Comparison of ENCODE assay signal across 8 cellular contexts in genomic region chr6:116101790-116102189, GRCh38. TPM values are rescaled to one million over a fixed set of nuclear protein-coding genes. Genes with fewer than 3 reads are reported as not detected.
DNase-seq lines count a peak whose midpoint lies in the region; ATAC-seq and TF ChIP-seq lines count a peak whose summit lies in the region.

No MANE protein-coding gene starts in this region.

- no peak overlapping the region for H3K27ac ChIP-seq in iPS DF 6.9 (ENCODE audit: low read length)
- H3K27ac ChIP-seq in smooth muscle cell (ENCODE audit: low read depth): peak overlapping the region; percentile 53

- peak overlapping the region; percentile 94 for H3K4me2 ChIP-seq in smooth muscle cell

- in situ Hi-C loops in HAP-1 (cut with MboI; ENCODE audit: low sequenced_read_pairs): no loop called here

- WGBS in iPS DF 6.9 (ENCODE audit: insufficient coverage, insufficient read length): no CpG with 5 or more reads among the region's 2 CpGs
- WGBS in smooth muscle cell (ENCODE audit: low lambda C conversion rate): 86% methylated on average over 2 of the region's 2 CpGs

- POLR2A ChIA-PET in WTC11 (lab: Charles Lee): no interaction called here

- H3K4me3 ChIP-seq in HAP-1 (peak overlapping the region; percentile 82), iPS DF 6.9 (ENCODE audit: low read length) (peak overlapping the region; percentile 93; the same call in 1 of the 2 replicates), smooth muscle cell (peak overlapping the region; percentile 99)

- peak overlapping the region; percentile 91 for H3K4me3 Mint-ChIP-seq in WTC11

- H3F3A ChIP-seq in smooth muscle cell (ENCODE audit: low read depth): peaks cover 3% of the 10 kb centered on the region

- H3K9me3 ChIP-seq in HAP-1: no peaks in the 10 kb centered on the region
- H3K9me3 ChIP-seq in iPS DF 6.9 (ENCODE audit: control insufficient read depth, insufficient read depth, low read length): no peaks in the 10 kb centered on the region
- H3K9me3 ChIP-seq in smooth muscle cell (replicated peaks; ENCODE audit: low read depth): no peaks in the 10 kb centered on the region

- H3K9me3 Mint-ChIP-seq in WTC11: peaks cover under 1% of the 10 kb centered on the region

- peak overlapping the region; percentile 85 for H3K27ac Mint-ChIP-seq in WTC11

- peaks cover 24% of the 10 kb centered on the region for H3K4me1 ChIP-seq in HAP-1
- 0 out of 2 replicates have a peak, but pooled peaks cover 1% of the 10 kb centered on the region for H3K4me1 ChIP-seq in iPS DF 6.9 (ENCODE audit: control insufficient read depth, insufficient read depth, low read length)
- peaks cover 35% of the 10 kb centered on the region for H3K4me1 ChIP-seq in smooth muscle cell (ENCODE audit: low read depth)

- ATAC-seq in WTC11 (no peak), HG03442 (IDR thresholded peaks at IDR 0.05; ENCODE audit: unreplicated experiment) (no peak)

- H3K27me3 ChIP-seq in HAP-1 (ENCODE audit: low read depth) (no peaks in the 10 kb centered on the region), iPS DF 6.9 (ENCODE audit: control insufficient read depth, insufficient read depth, low read length) (no peaks in the 10 kb centered on the region), smooth muscle cell (ENCODE audit: low read depth) (no peaks in the 10 kb centered on the region)

- peaks cover 29% of the 10 kb centered on the region for H3K79me2 ChIP-seq in smooth muscle cell (ENCODE audit: low read depth)

- no peak overlapping the region for H3K9ac ChIP-seq in smooth muscle cell (ENCODE audit: low read depth)

- H3K4me1 Mint-ChIP-seq in WTC11: peaks cover 68% of the 10 kb centered on the region

- H2AFZ ChIP-seq in smooth muscle cell (ENCODE audit: low read depth): peak overlapping the region; percentile 100

- no peak for TF ChIP-seq CTCF in WTC11 (IDR thresholded peaks at IDR 0.05)
- no peak for TF ChIP-seq CTCF in smooth muscle cell (IDR thresholded peaks at IDR 0.05; ENCODE audit: borderline replicate concordance, insufficient read depth, poor library complexity, severe bottlenecking)

- H3K27me3 Mint-ChIP-seq in WTC11 (ENCODE audit: low read depth): peaks cover 9% of the 10 kb centered on the region

- no peaks in the 10 kb centered on the region for H4K20me1 ChIP-seq in smooth muscle cell (ENCODE audit: low read depth)

- H3K36me3 ChIP-seq in HAP-1 (replicated peaks) (no peaks in the 10 kb centered on the region; the same call in 1 of the 2 replicates), iPS DF 6.9 (ENCODE audit: control insufficient read depth, insufficient read depth, low read length) (no peaks in the 10 kb centered on the region), smooth muscle cell (ENCODE audit: low read depth) (no peaks in the 10 kb centered on the region)

- peaks cover 9% of the 10 kb centered on the region for H3K36me3 Mint-ChIP-seq in WTC11

- no peak for DNase-seq in HAP-1 (ENCODE audit: low spot score in 2 of 2)
- DNase-seq in WTC11 (ENCODE audit: low spot score): no peak
- no peak for DNase-seq in iPS DF 6.9 (ENCODE audit: low read depth, low spot score)
- DNase-seq in smooth muscle cell (lab: John Stamatoyannopoulos, UW; ENCODE audit: unreplicated experiment): no peak
- no peak for DNase-seq in NCI-H345 treated with DMSO at 0.1 percent for 48 hours (lab: John Stamatoyannopoulos, UW; ENCODE audit: unreplicated experiment)
- no peak for DNase-seq in dedifferentiated amniotic fluid mesenchymal stem cell (ENCODE audit: extremely low spot score)
- DNase-seq in SKM-1 (lab: John Stamatoyannopoulos, UW; ENCODE audit: unreplicated experiment): no peak

- CTCF ChIA-PET in WTC11 (lab: Charles Lee): interaction anchor here (2.2 to 2.7 kb wide), 2 partner anchors 10 to 91 kb away, joined by 9 to 16 read pairs; no protein-coding TSS in a partner anchor

TF ChIP-seq in WTC11, 78 proteins besides CTCF, POLR2A, EP300 and RAD21:
- no peak for TF ChIP-seq USF1 (CRISPR knock-in tag; IDR thresholded peaks at IDR 0.05)
- TF ChIP-seq GTF2I (CRISPR knock-in tag; conservative IDR thresholded peaks at IDR 0.05): 0 out of 2 replicates have a peak, but pooled peaks have one; percentile 37
- TF ChIP-seq ZSCAN18 (CRISPR knock-in tag; IDR thresholded peaks at IDR 0.05): no peak
- no peak for TF ChIP-seq ZNF425 (CRISPR knock-in tag; conservative IDR thresholded peaks at IDR 0.05)

RNA-seq across cellular contexts. Expression of gene NT5DC1, which starts 1.1 kb away (rescaled TPM):
- total RNA-seq in WTC11 (2021) (67.1 to 70.1 TPM (median 67.9 TPM) in 3 replicates), smooth muscle cell (3.7 and 4.9 TPM in 2 replicates)
- 22.1 and 23.9 TPM in 2 replicates for polyA plus RNA-seq in smooth muscle cell

RNA-seq across cellular contexts. Expression of gene COL10A1, which starts 24.1 kb away (rescaled TPM):
- total RNA-seq in WTC11 (2021): 0.07 to 0.32 TPM in 2 of 3 replicates, not detected in the other
- 0.04 TPM in 1 of 2 replicates, not detected in the other for total RNA-seq in smooth muscle cell
- 0.13 TPM in 1 of 2 replicates, not detected in the other for polyA plus RNA-seq in smooth muscle cell

RNA-seq across cellular contexts. Expression of gene FRK, which starts 41.1 kb away (rescaled TPM):
- total RNA-seq in WTC11 (2021): 0.13 to 0.18 TPM (median 0.16 TPM) in 3 replicates
- total RNA-seq in smooth muscle cell: 1.4 and 1.6 TPM in 2 replicates
- polyA plus RNA-seq in smooth muscle cell: 0.11 and 0.54 TPM in 2 replicates

Comparison
In these comparisons a context has a peak if more than half of its experiments do, and no peak if none do; other contexts are left out.
1. RNA of gene NT5DC1, which starts 1.1 kb away (total RNA-seq): 67.1 to 70.1 TPM in WTC11; 3.7 to 4.9 TPM in smooth muscle cell; every median in the first group is over 10 times any median in the second.
2. Peak in every context shown above with its lines, with median percentiles within 50 percentile points of each other: H3K4me3 ChIP-seq.